In genomic region chr10:68301790-68302502, GRCh38 we compare ENCODE assay signal across 8 cellular contexts. TPM values are rescaled to one million over a fixed set of nuclear protein-coding genes. Genes with fewer than 3 reads are reported as not detected.
A peak's percentile ranks its signal among the peaks of the same experiment; 100 is the strongest.
DNase-seq lines count a peak whose midpoint lies in the region; ATAC-seq and TF ChIP-seq lines count a peak whose summit lies in the region.

No MANE protein-coding gene starts in this region.

- H3K14ac ChIP-seq in trophoblast cell (ENCODE audit: low read length) = no peak overlapping the region

- H3K79me1 ChIP-seq in trophoblast cell (ENCODE audit: low read length) = no peaks in the 10 kb centered on the region

- no peak overlapping the region for H2AK5ac ChIP-seq in trophoblast cell (ENCODE audit: low read length)

- no peak overlapping the region for H4K12ac ChIP-seq in trophoblast cell (ENCODE audit: low read depth, low read length)

- H2AFZ ChIP-seq in trophoblast cell (ENCODE audit: insufficient read depth, low read length, poor library complexity) = no peak overlapping the region

- no peak overlapping the region for H3K23ac ChIP-seq in trophoblast cell (ENCODE audit: low read length)

- no peaks in the 10 kb centered on the region for H3K27me3 Mint-ChIP-seq in CD4-positive, alpha-beta T cell

- no peak overlapping the region for H3K27ac ChIP-seq in CD4-positive, alpha-beta T cell (ENCODE audit: low read depth, low read length)
- no peak overlapping the region for H3K27ac ChIP-seq in trophoblast cell (ENCODE audit: low read depth, low read length)

- H3K4me1 ChIP-seq in trophoblast cell (ENCODE audit: control insufficient read depth in 1 of 2, insufficient read depth in 2 of 2, low read length in 2 of 2) = peaks cover 4 to 5% of the 10 kb centered on the region in 2 experiments

- no peak overlapping the region for H3K4me2 ChIP-seq in trophoblast cell (ENCODE audit: low read length)

- CTCF ChIA-PET in CD4-positive, alpha-beta T cell (lab: Charles Lee) = interaction anchor here (1.4 kb wide), 1 partner anchor 514 kb away, joined by 5 read pairs; no protein-coding TSS in a partner anchor

- H3K4ac ChIP-seq in trophoblast cell (ENCODE audit: low read depth, low read length) = no peak overlapping the region

- peak; percentile 54 for TF ChIP-seq CTCF in CD4-positive, alpha-beta T cell (IDR thresholded peaks at IDR 0.05)

- no peak overlapping the region for H4K8ac ChIP-seq in trophoblast cell (ENCODE audit: low read depth, low read length)

- intact Hi-C loops in CD4-positive, alpha-beta T cell (cut with DNase I, micrococcal nuclease) = loop anchor here (2.0 to 10.0 kb wide), 5 partner anchors 95 to 607 kb away; partner anchors contain the start of gene CTNNA3 (in 1 of the 2)

- no CpG with 5 or more reads among the region's 6 CpGs for WGBS in trophoblast cell (ENCODE audit: extremely low coverage, insufficient coverage, insufficient read length)

- H3K79me2 ChIP-seq in trophoblast cell (ENCODE audit: control insufficient read depth, insufficient read depth, low read length, poor library complexity) = no peaks in the 10 kb centered on the region

- H3K36me3 ChIP-seq in trophoblast cell (ENCODE audit: control insufficient read depth in 1 of 2, insufficient read depth in 2 of 2, low read length in 2 of 2) = no peaks in the 10 kb centered on the region

- no peak overlapping the region for H4K91ac ChIP-seq in trophoblast cell (ENCODE audit: low read depth, low read length)

- H3K4me3 Mint-ChIP-seq in CD4-positive, alpha-beta T cell = no peak overlapping the region

- H3K18ac ChIP-seq in trophoblast cell (ENCODE audit: low read length) = no peak overlapping the region

- H2BK5ac ChIP-seq in trophoblast cell (ENCODE audit: low read depth, low read length, poor library complexity) = no peak overlapping the region

- DNase-seq in CD4-positive, alpha-beta T cell = no peak
- DNase-seq in Kasumi-1 (lab: John Stamatoyannopoulos, UW) (peak; percentile 73 to 84), SW 1271 (lab: John Stamatoyannopoulos, UW) (peak; percentile 8 to 55), fibroblast of the conjunctiva (ENCODE audit: low read depth) (peak; percentile 60), trophoblast cell (peak; percentile 14 to 63), NCI-H128 (lab: John Stamatoyannopoulos, UW; ENCODE audit: unreplicated experiment) (no peak)
- DNase-seq in activated naive CD4-positive, alpha-beta T cell treated with Interleukin-2 at 50 U/mL for 16 hours = no peak

- no peaks in the 10 kb centered on the region for H3K9me3 ChIP-seq in CD4-positive, alpha-beta T cell (ENCODE audit: control insufficient read depth, low read length)
- H3K9me3 ChIP-seq in trophoblast cell (ENCODE audit: insufficient read depth, low read depth, low read length) = no peaks in the 10 kb centered on the region

- no peaks in the 10 kb centered on the region for H3K36me3 Mint-ChIP-seq in CD4-positive, alpha-beta T cell (ENCODE audit: low read depth)

- H3K4me3 ChIP-seq in trophoblast cell (ENCODE audit: low read depth, low read length) = no peak overlapping the region

- H3K9me3 Mint-ChIP-seq in CD4-positive, alpha-beta T cell = no peaks in the 10 kb centered on the region

- no peak overlapping the region for H3K27ac Mint-ChIP-seq in CD4-positive, alpha-beta T cell

- H3K9ac ChIP-seq in trophoblast cell (ENCODE audit: low read length) = no peak overlapping the region

- POLR2A ChIA-PET in CD4-positive, alpha-beta T cell (lab: Charles Lee) = interaction anchor here (1.0 kb wide), 1 partner anchor 30 kb away, joined by 5 read pairs; the partner anchor contains the start of gene HNRNPH3

- H2BK12ac ChIP-seq in trophoblast cell (ENCODE audit: low read length) = no peak overlapping the region

- H3K4me1 Mint-ChIP-seq in CD4-positive, alpha-beta T cell (ENCODE audit: low read depth) = no peaks in the 10 kb centered on the region

- no peaks in the 10 kb centered on the region for H3K27me3 ChIP-seq in CD4-positive, alpha-beta T cell (ENCODE audit: control insufficient read depth, insufficient read depth, low read length)
- no peaks in the 10 kb centered on the region for H3K27me3 ChIP-seq in trophoblast cell (ENCODE audit: insufficient read depth, low read length)

- ATAC-seq in CD4-positive, alpha-beta T cell (ENCODE audit: poor library complexity) = peak; percentile 63
- ATAC-seq in GM19372 (IDR thresholded peaks at IDR 0.05; ENCODE audit: low read depth, unreplicated experiment) = peak; percentile 65

- H2BK120ac ChIP-seq in trophoblast cell (ENCODE audit: insufficient read depth, low read length, poor library complexity) = no peak overlapping the region

RNA-seq across cellular contexts. Expression of gene HNRNPH3, which starts 29.9 kb away (rescaled TPM):
- total RNA-seq in CD4-positive, alpha-beta T cell = 100 to 1,000 TPM; 227 to 228 TPM
- polyA plus RNA-seq in trophoblast cell (2013) = 169 and 182 TPM in 2 replicates

RNA-seq across cellular contexts. Expression of gene PBLD, which starts 30.8 kb away (rescaled TPM):
- total RNA-seq in CD4-positive, alpha-beta T cell = 1 to 10 TPM; 1.6 to 1.7 TPM
- polyA plus RNA-seq in trophoblast cell (2013) = 2.2 and 2.6 TPM in 2 replicates

Comparison
In these comparisons a context has a peak if more than half of its experiments do, and no peak if none do; other contexts are left out.
1. DNase-seq: peak in Kasumi-1 (2 of 2), SW 1271 (2 of 2), fibroblast of the conjunctiva (single experiment) and trophoblast cell (2 of 2); none in CD4-positive, alpha-beta T cell (0 of 10), activated naive CD4-positive, alpha-beta T cell treated with Interleukin-2 at 50 U/mL for 16 hours (single experiment) and NCI-H128 (single experiment).